In genomic region chr2:130263606-130264005, GRCh38 we compare ENCODE assay signal across 21 cellular contexts.
"Had no signal": no experiment of that assay in that cellular context is flagged by ENCODE, and none has a peak within 500 bp of the region (broad histone marks: within the 10 kb centered on the region; RNA-seq: fewer than 3 reads in every experiment).

No MANE protein-coding gene starts in this region.

- H3K27ac ChIP-seq: KMS-11, RWPE1 had no signal

- DNase-seq: activated CD4-positive, alpha-beta memory T cell treated with anti-CD3 and anti-CD28 coated beads, Interleukin-2, amount 10 ng/mL, durations not matched to agents 7 days and 5 days; activated CD4-positive, alpha-beta T cell treated with anti-CD3 and anti-CD28 coated beads, Interleukin-2, amount 10 ng/mL, durations not matched to agents 7 days and 5 days; activated CD4-positive, CD25-positive, alpha-beta regulatory T cell treated with anti-CD3 and anti-CD28 coated beads, Interleukin-2, amount 50 U/mL, for 72 hours; activated gamma-delta T cell; activated naive CD4-positive, alpha-beta T cell treated with anti-CD3 and anti-CD28 coated beads for 36 hours; activated T-cell treated with anti-CD3 and anti-CD28 coated beads for 4 hours; activated T-cell treated with anti-CD3 and anti-CD28 coated beads, Interleukin-2, amount 50 U/mL, for 48 hours; amygdala; NCI-H1092; NCI-H1417; NCI-H1930; NCI-H446; NCI-H524 treated with DMSO at 0.1 percent for 48 hours; NCI-H774; NK-92 treated with Interleukin-12 subunit alpha and Interleukin-12 subunit beta, amount 100 ng/mL, for 24 hours; OCI-M1; Right ventricle myocardium superior; T-helper 17 cell; T-helper 9 cell had no signal
